15 cellular contexts compared by ENCODE assay signal in genomic region chr3:149023951-149024350, GRCh38. TPM values are rescaled to one million over a fixed set of nuclear protein-coding genes. Genes with fewer than 3 reads are reported as not detected.
DNase-seq lines count a peak whose midpoint lies in the region; TF ChIP-seq lines count a peak whose summit lies in the region.
"Had no signal": no experiment of that assay in that cellular context is flagged by ENCODE, and none has a peak within 500 bp of the region (broad histone marks: within the 10 kb centered on the region; RNA-seq: fewer than 3 reads in every experiment).

No MANE protein-coding gene starts in this region.

- H3K4me1 Mint-ChIP-seq in activated CD4-positive, alpha-beta T cell treated with anti-CD3 and anti-CD28 coated beads, Interleukin-2, amount 10 ng/mL, durations not matched to agents 24 days and 14 days: peaks cover 9% of the 10 kb centered on the region

- H3K9me3 Mint-ChIP-seq in activated CD4-positive, alpha-beta T cell treated with anti-CD3 and anti-CD28 coated beads, Interleukin-2, amount 10 ng/mL, durations not matched to agents 24 days and 14 days: peaks cover 8% of the 10 kb centered on the region

- no peak overlapping the region for H3K27ac Mint-ChIP-seq in activated CD4-positive, alpha-beta T cell treated with anti-CD3 and anti-CD28 coated beads, Interleukin-2, amount 10 ng/mL, durations not matched to agents 24 days and 14 days

- H3K27ac ChIP-seq in stomach smooth muscle (ENCODE audit: low read length): peak overlapping the region; percentile 3
- H3K27ac ChIP-seq: BLaER1 had no signal

- no peak overlapping the region for H3K9ac ChIP-seq in stomach smooth muscle (ENCODE audit: low read length in 2 of 2)
- H3K9ac ChIP-seq: BLaER1 had no signal

- TF ChIP-seq CTCF in epithelial cell of esophagus (IDR thresholded peaks at IDR 0.05; ENCODE audit: insufficient read depth, low read depth, low read length, missing control alignments): no peak

- H3K36me3 Mint-ChIP-seq in activated CD4-positive, alpha-beta T cell treated with anti-CD3 and anti-CD28 coated beads, Interleukin-2, amount 10 ng/mL, durations not matched to agents 24 days and 14 days (ENCODE audit: low read depth): peaks cover 40% of the 10 kb centered on the region

- H3K36me3 ChIP-seq in MG63 (peaks cover 70% of the 10 kb centered on the region), stomach smooth muscle (ENCODE audit: control insufficient read depth in 2 of 2, insufficient read depth in 2 of 2, low read length in 2 of 2) (peaks cover 22 to 33% of the 10 kb centered on the region in 2 donors)

- no peak overlapping the region for H3K4me3 ChIP-seq in MG63
- no peak overlapping the region for H3K4me3 ChIP-seq in epithelial cell of esophagus (ENCODE audit: low read length)
- no peak overlapping the region for H3K4me3 ChIP-seq in stomach smooth muscle (ENCODE audit: low read length in 2 of 2)
- H3K4me3 ChIP-seq: BLaER1, K562 had no signal

- no peak overlapping the region for H3K4me3 Mint-ChIP-seq in activated CD4-positive, alpha-beta T cell treated with anti-CD3 and anti-CD28 coated beads, Interleukin-2, amount 10 ng/mL, durations not matched to agents 24 days and 14 days

- intact Hi-C loops in activated CD4-positive, alpha-beta T cell treated with anti-CD3 and anti-CD28 coated beads, Interleukin-2, amount 10 ng/mL, durations not matched to agents 24 days and 14 days (cut with micrococcal nuclease): no loop called here

- peak; percentile 43 for DNase-seq in activated CD4-positive, alpha-beta T cell treated with anti-CD3 and anti-CD28 coated beads, Interleukin-2, amount 10 ng/mL, durations not matched to agents 24 days and 14 days
- DNase-seq in activated CD4-positive, alpha-beta T cell treated with anti-CD3 and anti-CD28 coated beads for 1 hour: no peak
- DNase-seq in MG63 (peak; percentile 14), epithelial cell of esophagus (ENCODE audit: low read depth) (peak; percentile 28), cerebellar nuclear complex (lab: John Stamatoyannopoulos, UW) (no peak), ecto neural progenitor cell (ENCODE audit: low spot score) (no peak), NCI-H526 (lab: John Stamatoyannopoulos, UW) (no peak)
- DNase-seq: 8988T, NCI-H1092 treated with DMSO at 0.1 percent for 48 hours, NCI-H1694, NCI-H2107, NCI-H774 had no signal

- H3K27me3 ChIP-seq in MG63 (no peaks in the 10 kb centered on the region), stomach smooth muscle (ENCODE audit: control insufficient read depth in 1 of 2, insufficient read depth in 2 of 2, low read length in 2 of 2) (no peaks in the 10 kb centered on the region)
- H3K27me3 ChIP-seq: BLaER1 had no signal

- H3K9me3 ChIP-seq in MG63 (peaks cover 3% of the 10 kb centered on the region), stomach smooth muscle (ENCODE audit: control insufficient read depth in 2 of 2, low read length in 2 of 2) (no peaks in the 10 kb centered on the region)

- peaks cover 17% of the 10 kb centered on the region for H3K4me1 ChIP-seq in stomach smooth muscle (ENCODE audit: control insufficient read depth, insufficient read depth, low read length)
- H3K4me1 ChIP-seq: BLaER1 had no signal

- no peaks in the 10 kb centered on the region for H3K27me3 Mint-ChIP-seq in activated CD4-positive, alpha-beta T cell treated with anti-CD3 and anti-CD28 coated beads, Interleukin-2, amount 10 ng/mL, durations not matched to agents 24 days and 14 days

RNA-seq across cellular contexts. Expression of gene GYG1, which starts 32.6 kb away (rescaled TPM):
- total RNA-seq in activated CD4-positive, alpha-beta T cell treated with anti-CD3 and anti-CD28 coated beads, Interleukin-2, amount 10 ng/mL, durations not matched to agents 24 days and 14 days: 27.4 and 28.0 TPM in 2 replicates
- 76.3 and 96.1 TPM in 2 replicates for total RNA-seq in MG63 (2014; rRNA removed; shearing (Covaris generic); ENCODE audit: low replicate concordance)

Comparison
In these comparisons a context has a peak if more than half of its experiments do, and no peak if none do; other contexts are left out.
1. DNase-seq: peak in activated CD4-positive, alpha-beta T cell treated with anti-CD3 and anti-CD28 coated beads, Interleukin-2, amount 10 ng/mL, durations not matched to agents 24 days and 14 days (single experiment), MG63 (single experiment) and epithelial cell of esophagus (single experiment); none in activated CD4-positive, alpha-beta T cell treated with anti-CD3 and anti-CD28 coated beads for 1 hour (single experiment), cerebellar nuclear complex (0 of 2), ecto neural progenitor cell (single experiment) and NCI-H526 (0 of 2).